1 cellular context compared by ENCODE assay signal in the genomic region with DNA sequence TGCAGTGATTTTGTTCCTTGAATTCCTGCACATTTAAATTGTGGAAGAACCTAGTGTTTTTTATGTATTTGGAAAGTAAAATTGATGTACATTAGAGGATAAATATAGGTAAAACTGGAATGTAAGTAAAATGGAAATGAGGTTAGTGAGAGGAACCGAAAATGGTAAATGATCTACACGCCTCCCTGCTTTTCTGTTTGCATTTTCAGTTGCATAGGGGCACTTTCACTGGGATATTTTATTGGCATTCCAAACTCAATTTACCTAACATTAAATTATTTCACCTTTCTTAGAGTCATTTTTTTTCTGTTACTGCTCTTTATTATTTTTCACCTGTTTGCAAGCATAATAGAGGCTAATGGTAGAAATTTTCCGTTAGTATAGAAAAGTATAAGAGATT.
TF ChIP-seq lines count a peak whose summit lies in the region.

No MANE protein-coding gene starts in this region.

TF ChIP-seq in GM12878, 131 proteins besides CTCF, POLR2A, EP300 and RAD21 (continued from another document):
- TF ChIP-seq, protein P1, sequence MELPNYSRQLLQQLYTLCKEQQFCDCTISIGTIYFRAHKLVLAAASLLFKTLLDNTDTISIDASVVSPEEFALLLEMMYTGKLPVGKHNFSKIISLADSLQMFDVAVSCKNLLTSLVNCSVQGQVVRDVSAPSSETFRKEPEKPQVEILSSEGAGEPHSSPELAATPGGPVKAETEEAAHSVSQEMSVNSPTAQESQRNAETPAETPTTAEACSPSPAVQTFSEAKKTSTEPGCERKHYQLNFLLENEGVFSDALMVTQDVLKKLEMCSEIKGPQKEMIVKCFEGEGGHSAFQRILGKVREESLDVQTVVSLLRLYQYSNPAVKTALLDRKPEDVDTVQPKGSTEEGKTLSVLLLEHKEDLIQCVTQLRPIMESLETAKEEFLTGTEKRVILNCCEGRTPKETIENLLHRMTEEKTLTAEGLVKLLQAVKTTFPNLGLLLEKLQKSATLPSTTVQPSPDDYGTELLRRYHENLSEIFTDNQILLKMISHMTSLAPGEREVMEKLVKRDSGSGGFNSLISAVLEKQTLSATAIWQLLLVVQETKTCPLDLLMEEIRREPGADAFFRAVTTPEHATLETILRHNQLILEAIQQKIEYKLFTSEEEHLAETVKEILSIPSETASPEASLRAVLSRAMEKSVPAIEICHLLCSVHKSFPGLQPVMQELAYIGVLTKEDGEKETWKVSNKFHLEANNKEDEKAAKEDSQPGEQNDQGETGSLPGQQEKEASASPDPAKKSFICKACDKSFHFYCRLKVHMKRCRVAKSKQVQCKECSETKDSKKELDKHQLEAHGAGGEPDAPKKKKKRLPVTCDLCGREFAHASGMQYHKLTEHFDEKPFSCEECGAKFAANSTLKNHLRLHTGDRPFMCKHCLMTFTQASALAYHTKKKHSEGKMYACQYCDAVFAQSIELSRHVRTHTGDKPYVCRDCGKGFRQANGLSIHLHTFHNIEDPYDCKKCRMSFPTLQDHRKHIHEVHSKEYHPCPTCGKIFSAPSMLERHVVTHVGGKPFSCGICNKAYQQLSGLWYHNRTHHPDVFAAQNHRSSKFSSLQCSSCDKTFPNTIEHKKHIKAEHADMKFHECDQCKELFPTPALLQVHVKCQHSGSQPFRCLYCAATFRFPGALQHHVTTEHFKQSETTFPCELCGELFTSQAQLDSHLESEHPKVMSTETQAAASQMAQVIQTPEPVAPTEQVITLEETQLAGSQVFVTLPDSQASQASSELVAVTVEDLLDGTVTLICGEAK (IDR thresholded peaks at IDR 0.05; ENCODE audit: borderline replicate concordance) = 0 out of 2 replicates have a peak, but pooled peaks have one; percentile 16
- peak; percentile 59; the same call in 1 of the 2 replicates for TF ChIP-seq IKZF1 (conservative IDR thresholded peaks at IDR 0.05)
- no peak for TF ChIP-seq HCFC1 (IDR thresholded peaks at IDR 0.05; ENCODE audit: low read length)
- no peak for TF ChIP-seq MXI1 (IDR thresholded peaks at IDR 0.05; ENCODE audit: low read depth, low read length)
- TF ChIP-seq RUNX3 (IDR thresholded peaks at IDR 0.05; ENCODE audit: low read length) = peak; percentile 44; the same call in 1 of the 2 replicates
- TF ChIP-seq, protein P2, sequence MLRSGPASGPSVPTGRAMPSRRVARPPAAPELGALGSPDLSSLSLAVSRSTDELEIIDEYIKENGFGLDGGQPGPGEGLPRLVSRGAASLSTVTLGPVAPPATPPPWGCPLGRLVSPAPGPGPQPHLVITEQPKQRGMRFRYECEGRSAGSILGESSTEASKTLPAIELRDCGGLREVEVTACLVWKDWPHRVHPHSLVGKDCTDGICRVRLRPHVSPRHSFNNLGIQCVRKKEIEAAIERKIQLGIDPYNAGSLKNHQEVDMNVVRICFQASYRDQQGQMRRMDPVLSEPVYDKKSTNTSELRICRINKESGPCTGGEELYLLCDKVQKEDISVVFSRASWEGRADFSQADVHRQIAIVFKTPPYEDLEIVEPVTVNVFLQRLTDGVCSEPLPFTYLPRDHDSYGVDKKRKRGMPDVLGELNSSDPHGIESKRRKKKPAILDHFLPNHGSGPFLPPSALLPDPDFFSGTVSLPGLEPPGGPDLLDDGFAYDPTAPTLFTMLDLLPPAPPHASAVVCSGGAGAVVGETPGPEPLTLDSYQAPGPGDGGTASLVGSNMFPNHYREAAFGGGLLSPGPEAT (IDR thresholded peaks at IDR 0.05; ENCODE audit: low read depth) = 0 out of 2 replicates have a peak, but pooled peaks have one; percentile 38
- TF ChIP-seq IKZF2 (IDR thresholded peaks at IDR 0.05) = peak; percentile 70 to 71; a peak in 3 of 4 replicates
- TF ChIP-seq MTA3 (IDR thresholded peaks at IDR 0.05; ENCODE audit: borderline replicate concordance, low read length) = no peak
- 0 out of 2 replicates have a peak, but pooled peaks have one; percentile 26 for TF ChIP-seq NFIC (IDR thresholded peaks at IDR 0.05; ENCODE audit: low read depth, low read length)
- TF ChIP-seq MTA2 (IDR thresholded peaks at IDR 0.05; ENCODE audit: low read depth) = peak; percentile 39; the same call in 1 of the 2 replicates
- TF ChIP-seq, protein P3, sequence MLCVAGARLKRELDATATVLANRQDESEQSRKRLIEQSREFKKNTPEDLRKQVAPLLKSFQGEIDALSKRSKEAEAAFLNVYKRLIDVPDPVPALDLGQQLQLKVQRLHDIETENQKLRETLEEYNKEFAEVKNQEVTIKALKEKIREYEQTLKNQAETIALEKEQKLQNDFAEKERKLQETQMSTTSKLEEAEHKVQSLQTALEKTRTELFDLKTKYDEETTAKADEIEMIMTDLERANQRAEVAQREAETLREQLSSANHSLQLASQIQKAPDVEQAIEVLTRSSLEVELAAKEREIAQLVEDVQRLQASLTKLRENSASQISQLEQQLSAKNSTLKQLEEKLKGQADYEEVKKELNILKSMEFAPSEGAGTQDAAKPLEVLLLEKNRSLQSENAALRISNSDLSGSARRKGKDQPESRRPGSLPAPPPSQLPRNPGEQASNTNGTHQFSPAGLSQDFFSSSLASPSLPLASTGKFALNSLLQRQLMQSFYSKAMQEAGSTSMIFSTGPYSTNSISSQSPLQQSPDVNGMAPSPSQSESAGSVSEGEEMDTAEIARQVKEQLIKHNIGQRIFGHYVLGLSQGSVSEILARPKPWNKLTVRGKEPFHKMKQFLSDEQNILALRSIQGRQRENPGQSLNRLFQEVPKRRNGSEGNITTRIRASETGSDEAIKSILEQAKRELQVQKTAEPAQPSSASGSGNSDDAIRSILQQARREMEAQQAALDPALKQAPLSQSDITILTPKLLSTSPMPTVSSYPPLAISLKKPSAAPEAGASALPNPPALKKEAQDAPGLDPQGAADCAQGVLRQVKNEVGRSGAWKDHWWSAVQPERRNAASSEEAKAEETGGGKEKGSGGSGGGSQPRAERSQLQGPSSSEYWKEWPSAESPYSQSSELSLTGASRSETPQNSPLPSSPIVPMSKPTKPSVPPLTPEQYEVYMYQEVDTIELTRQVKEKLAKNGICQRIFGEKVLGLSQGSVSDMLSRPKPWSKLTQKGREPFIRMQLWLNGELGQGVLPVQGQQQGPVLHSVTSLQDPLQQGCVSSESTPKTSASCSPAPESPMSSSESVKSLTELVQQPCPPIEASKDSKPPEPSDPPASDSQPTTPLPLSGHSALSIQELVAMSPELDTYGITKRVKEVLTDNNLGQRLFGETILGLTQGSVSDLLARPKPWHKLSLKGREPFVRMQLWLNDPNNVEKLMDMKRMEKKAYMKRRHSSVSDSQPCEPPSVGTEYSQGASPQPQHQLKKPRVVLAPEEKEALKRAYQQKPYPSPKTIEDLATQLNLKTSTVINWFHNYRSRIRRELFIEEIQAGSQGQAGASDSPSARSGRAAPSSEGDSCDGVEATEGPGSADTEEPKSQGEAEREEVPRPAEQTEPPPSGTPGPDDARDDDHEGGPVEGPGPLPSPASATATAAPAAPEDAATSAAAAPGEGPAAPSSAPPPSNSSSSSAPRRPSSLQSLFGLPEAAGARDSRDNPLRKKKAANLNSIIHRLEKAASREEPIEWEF (IDR thresholded peaks at IDR 0.05; ENCODE audit: insufficient replicate concordance, low read depth, low read length) = peak; percentile 25
